In genomic region chr2:60867848-60868247, GRCh38 we compare ENCODE assay signal across 10 cellular contexts. TPM values are rescaled to one million over a fixed set of nuclear protein-coding genes. Genes with fewer than 3 reads are reported as not detected.
DNase-seq lines count a peak whose midpoint lies in the region; ATAC-seq, FAIRE-seq and TF ChIP-seq lines count a peak whose summit lies in the region.
"Had no signal": no experiment of that assay in that cellular context is flagged by ENCODE, and none has a peak within 500 bp of the region (broad histone marks: within the 10 kb centered on the region; RNA-seq: fewer than 3 reads in every experiment).

No MANE protein-coding gene starts in this region.

- no peaks in the 10 kb centered on the region for H3K36me3 Mint-ChIP-seq in activated T-helper 17 cell treated with anti-CD3 and anti-CD28 coated beads, Interleukin-2, amount 50 U/mL, for 72 hours (ENCODE audit: low read depth)

- H3K9me3 ChIP-seq in DND-41 (ENCODE audit: insufficient read depth, low read length, severe bottlenecking) = peaks cover 14% of the 10 kb centered on the region
- no peaks in the 10 kb centered on the region; the same call in 1 of the 2 replicates for H3K9me3 ChIP-seq in HepG2 (ENCODE audit: low read length)
- H3K9me3 ChIP-seq in MG63 = no peaks in the 10 kb centered on the region

- H3K4me1 ChIP-seq in DND-41 (ENCODE audit: insufficient read depth, low read length) = peaks cover 10% of the 10 kb centered on the region
- H3K4me1 ChIP-seq in HepG2 (ENCODE audit: insufficient read depth, low read length) = no peaks in the 10 kb centered on the region

- no TSS peak for BruUV-seq in HepG2 (replicated peaks; lab: Mats Ljungman, UMichigan)

- H3K79me2 ChIP-seq in DND-41 (ENCODE audit: insufficient read depth, low read length) = no peaks in the 10 kb centered on the region
- no peaks in the 10 kb centered on the region for H3K79me2 ChIP-seq in HepG2 (ENCODE audit: insufficient read depth, low read length)

- H3K36me3 ChIP-seq in DND-41 (ENCODE audit: insufficient read depth, low read length) (no peaks in the 10 kb centered on the region), HepG2 (replicated peaks in 1 of 2; ENCODE audit: control insufficient read depth in 1 of 2, insufficient read depth in 2 of 2, low read length in 2 of 2) (no peaks in the 10 kb centered on the region), MG63 (no peaks in the 10 kb centered on the region)

- no peaks in the 10 kb centered on the region for H4K20me1 ChIP-seq in DND-41 (ENCODE audit: insufficient read depth, low read length)
- no peaks in the 10 kb centered on the region for H4K20me1 ChIP-seq in HepG2 (ENCODE audit: insufficient read depth, low read length)

- no peak for TF ChIP-seq RAD21 in HepG2 (CRISPR knock-in tag; IDR thresholded peaks at IDR 0.05)

- 84% methylated on average over 5 of the region's 5 CpGs for WGBS in HepG2 (ENCODE audit: low lambda C conversion rate)

- in situ Hi-C loops in HepG2 (cut with HindIII; ENCODE audit: extremely low pct_ligation_motif_present, low pct_unique_long_range_greater_than_20kb) = no loop called here

- TF ChIP-seq POLR2A in HepG2 (IDR thresholded peaks at IDR 0.05; ENCODE audit: insufficient read depth in 1 of 2, low read depth in 2 of 2, low read length in 2 of 2) = no peak

- H3K27me3 Mint-ChIP-seq in activated T-helper 17 cell treated with anti-CD3 and anti-CD28 coated beads, Interleukin-2, amount 50 U/mL, for 72 hours = no peaks in the 10 kb centered on the region

- H3K27ac ChIP-seq in DND-41 (ENCODE audit: low read length) (peak overlapping the region; percentile 67), HepG2 (ENCODE audit: extremely low read length, insufficient read depth, low read length) (no peak overlapping the region)

- H3K4me3 ChIP-seq in DND-41 (ENCODE audit: low read depth in 1 of 2, low read length in 2 of 2) (peak overlapping the region in 1 of 2 experiments; percentile 27; a peak in 1 of 4 replicates), HepG2 (replicated peaks in 1 of 3; ENCODE audit: insufficient read depth in 1 of 3, low read depth in 2 of 3, low read length in 3 of 3) (no peak overlapping the region), MG63 (no peak overlapping the region)

- no peak for TF ChIP-seq EP300 in HepG2 (IDR thresholded peaks at IDR 0.05; ENCODE audit: low read depth in 2 of 2, low read length in 2 of 2)
- no peak for TF ChIP-seq EP300 in HepG2 (CRISPR knock-in tag; IDR thresholded peaks at IDR 0.05; ENCODE audit: borderline replicate concordance)

- peak; percentile 43 for DNase-seq in DND-41
- peak; percentile 90 to 92 for DNase-seq in Kasumi-1 (lab: John Stamatoyannopoulos, UW)
- no peak for DNase-seq in HepG2 (ENCODE audit: low spot score)
- no peak for DNase-seq in MG63
- DNase-seq in NCI-H146 treated with DMSO at 0.1 percent for 48 hours (lab: John Stamatoyannopoulos, UW; ENCODE audit: unreplicated experiment) = no peak
- DNase-seq in cortex of kidney (lab: John Stamatoyannopoulos, UW) = no peak
- DNase-seq: NCI-H1930 had no signal

- H3K27ac Mint-ChIP-seq in activated T-helper 17 cell treated with anti-CD3 and anti-CD28 coated beads, Interleukin-2, amount 50 U/mL, for 72 hours = peak overlapping the region; percentile 87

- CTCF ChIA-PET in HepG2 (lab: Yijun Ruan, JAX; ENCODE audit: low intra/inter-chr PET ratio, low total read pairs) = no interaction called here

- peak; percentile 8 for FAIRE-seq in HepG2 (lab: Jason Lieb, UNC)

- intact Hi-C loops in HepG2 (cut with micrococcal nuclease; ENCODE audit: unreplicated experiment) = no loop called here

- H3K9ac ChIP-seq in DND-41 (ENCODE audit: low read depth, low read length) (no peak overlapping the region), HepG2 (ENCODE audit: insufficient read depth, low read depth, low read length) (no peak overlapping the region)

- H3K27me3 ChIP-seq in DND-41 (ENCODE audit: insufficient read depth, low read length, poor library complexity) (no peaks in the 10 kb centered on the region), HepG2 (ENCODE audit: control insufficient read depth in 1 of 2, insufficient read depth in 2 of 2, low read length in 2 of 2) (no peaks in the 10 kb centered on the region; a peak in 2 of 5 replicates), MG63 (no peaks in the 10 kb centered on the region)

- peak; percentile 88 for ATAC-seq in DND-41 (ENCODE audit: insufficient read depth, low read depth)
- ATAC-seq in activated T-helper 17 cell treated with anti-CD3 and anti-CD28 coated beads, Interleukin-2, amount 50 U/mL, for 72 hours (replicated peaks) = no peak
- ATAC-seq in HepG2 = no peak
- no peak for ATAC-seq in GM18498 (IDR thresholded peaks at IDR 0.05; ENCODE audit: unreplicated experiment)

- peak overlapping the region; percentile 59 for H3K4me3 Mint-ChIP-seq in activated T-helper 17 cell treated with anti-CD3 and anti-CD28 coated beads, Interleukin-2, amount 50 U/mL, for 72 hours
- H3K4me3 Mint-ChIP-seq: neural crest cell had no signal

- no peak for TF ChIP-seq CTCF in DND-41 (IDR thresholded peaks at IDR 0.05; ENCODE audit: borderline replicate concordance, extremely low read depth, low read length, poor library complexity, severe bottlenecking)
- no peak for TF ChIP-seq CTCF in HepG2 (CRISPR knock-in tag; IDR thresholded peaks at IDR 0.05)

- H3K4me1 Mint-ChIP-seq in activated T-helper 17 cell treated with anti-CD3 and anti-CD28 coated beads, Interleukin-2, amount 50 U/mL, for 72 hours = peaks cover 16% of the 10 kb centered on the region
- H3K4me1 Mint-ChIP-seq: neural crest cell had no signal

- H3K9me3 Mint-ChIP-seq in activated T-helper 17 cell treated with anti-CD3 and anti-CD28 coated beads, Interleukin-2, amount 50 U/mL, for 72 hours = peaks cover 11% of the 10 kb centered on the region

- H3K4me2 ChIP-seq in DND-41 (ENCODE audit: insufficient read depth, low read length) = no peak overlapping the region
- no peak overlapping the region for H3K4me2 ChIP-seq in HepG2 (ENCODE audit: low read depth, low read length)

- POLR2A ChIA-PET in HepG2 (lab: Yijun Ruan, JAX) = no interaction called here

- H2AFZ ChIP-seq in DND-41 (ENCODE audit: low read depth, low read length) (peak overlapping the region; percentile 87), HepG2 (ENCODE audit: low read length) (no peak overlapping the region)

TF ChIP-seq in HepG2, 621 proteins besides CTCF, POLR2A, EP300 and RAD21 (continues in another document):
- peak; percentile 63 for TF ChIP-seq ZBTB33 (CRISPR knock-in tag; IDR thresholded peaks at IDR 0.05)
- peak; percentile 35 for TF ChIP-seq GABPA (IDR thresholded peaks at IDR 0.05; ENCODE audit: low read depth, low read length)
- TF ChIP-seq GABPA (CRISPR knock-in tag; IDR thresholded peaks at IDR 0.05; ENCODE audit: low read depth) = peak; percentile 83
- TF ChIP-seq, protein P1, sequence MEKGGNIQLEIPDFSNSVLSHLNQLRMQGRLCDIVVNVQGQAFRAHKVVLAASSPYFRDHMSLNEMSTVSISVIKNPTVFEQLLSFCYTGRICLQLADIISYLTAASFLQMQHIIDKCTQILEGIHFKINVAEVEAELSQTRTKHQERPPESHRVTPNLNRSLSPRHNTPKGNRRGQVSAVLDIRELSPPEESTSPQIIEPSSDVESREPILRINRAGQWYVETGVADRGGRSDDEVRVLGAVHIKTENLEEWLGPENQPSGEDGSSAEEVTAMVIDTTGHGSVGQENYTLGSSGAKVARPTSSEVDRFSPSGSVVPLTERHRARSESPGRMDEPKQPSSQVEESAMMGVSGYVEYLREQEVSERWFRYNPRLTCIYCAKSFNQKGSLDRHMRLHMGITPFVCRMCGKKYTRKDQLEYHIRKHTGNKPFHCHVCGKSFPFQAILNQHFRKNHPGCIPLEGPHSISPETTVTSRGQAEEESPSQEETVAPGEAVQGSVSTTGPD (CRISPR knock-in tag; IDR thresholded peaks at IDR 0.05) = no peak

RNA-seq across cellular contexts. Expression of gene REL, which starts 13.5 kb away (rescaled TPM):
- total RNA-seq in activated T-helper 17 cell treated with anti-CD3 and anti-CD28 coated beads, Interleukin-2, amount 50 U/mL, for 72 hours = 10 to 100 TPM; 13.9 to 60.1 TPM
- total RNA-seq in HepG2 (2016; rRNA removed; fragmentation: Illumina TruSeq; extraction: Trizol) = 7.0 and 9.7 TPM in 2 replicates
- total RNA-seq in HepG2 (2016; cell fraction: cytosol; rRNA removed; fragmentation: Illumina TruSeq; extraction: Trizol; ENCODE audit: low read depth) = 4.0 and 4.1 TPM in 2 replicates
- 6.0 and 9.9 TPM in 2 replicates for total RNA-seq in HepG2 (2016; cell fraction: insoluble cytoplasmic fraction; rRNA removed; fragmentation: Illumina TruSeq; extraction: Trizol)
- 4.8 and 5.3 TPM in 2 replicates for total RNA-seq in HepG2 (2016; cell fraction: membrane; rRNA removed; fragmentation: Illumina TruSeq; extraction: Trizol)
- 10.1 and 10.2 TPM in 2 replicates for total RNA-seq in HepG2 (2016; cell fraction: nucleus; rRNA removed; fragmentation: Illumina TruSeq; extraction: Trizol)
- 3.0 and 3.7 TPM in 2 replicates for polyA plus RNA-seq in HepG2 (2011; rRNA removed)
- 1.8 and 2.5 TPM in 2 replicates for polyA plus RNA-seq in HepG2 (2011; cell fraction: cytosol; rRNA removed)
- polyA plus RNA-seq in HepG2 (2011; cell fraction: nucleus; rRNA removed) = 2.2 and 3.7 TPM in 2 replicates
- 3.0 and 4.4 TPM in 2 replicates for polyA plus RNA-seq in HepG2 (2012)
- 0.14 and 0.18 TPM in 2 replicates for polyA plus RNA-seq in HepG2 (2016; cell fraction: cytosol; fragmentation: Illumina TruSeq; extraction: Trizol; ENCODE audit: low read depth)
- 3.3 and 4.0 TPM in 2 replicates for polyA plus RNA-seq in HepG2 (2016; cell fraction: insoluble cytoplasmic fraction; fragmentation: Illumina TruSeq; extraction: Trizol; ENCODE audit: low read depth)
- 0.37 and 0.39 TPM in 2 replicates for polyA plus RNA-seq in HepG2 (2016; cell fraction: membrane; fragmentation: Illumina TruSeq; extraction: Trizol; ENCODE audit: low read depth)
- polyA plus RNA-seq in HepG2 (2016; cell fraction: nucleus; fragmentation: Illumina TruSeq; extraction: Trizol; ENCODE audit: insufficient read depth, low read depth) = 4.8 and 5.2 TPM in 2 replicates
- polyA minus RNA-seq in HepG2 (2011; rRNA and poly(A)+ RNA removed; ENCODE audit: low replicate concordance) = 5.6 and 13.3 TPM in 2 replicates
- polyA minus RNA-seq in HepG2 (2011; cell fraction: cytosol; rRNA and poly(A)+ RNA removed) = 5.3 and 6.4 TPM in 2 replicates
- polyA minus RNA-seq in HepG2 (2011; cell fraction: nucleus; rRNA and poly(A)+ RNA removed) = 15.6 and 15.7 TPM in 2 replicates
- 0.74 and 3.1 TPM in 2 replicates for total RNA-seq in MG63 (2014; rRNA removed; shearing (Covaris generic); ENCODE audit: low replicate concordance)

Comparison
In these comparisons a context has a peak if more than half of its experiments do, and no peak if none do; other contexts are left out.
1. DNase-seq: peak in DND-41 (single experiment) and Kasumi-1 (2 of 2); none in HepG2 (single experiment), MG63 (single experiment), NCI-H146 treated with DMSO at 0.1 percent for 48 hours (single experiment) and cortex of kidney (single experiment).